In genomic region chr9:127717766-127718165, GRCh38 we compare ENCODE assay signal across 20 cellular contexts. TPM values are rescaled to one million over a fixed set of nuclear protein-coding genes. Genes with fewer than 3 reads are reported as not detected.
DNase-seq lines count a peak whose midpoint lies in the region; ATAC-seq, FAIRE-seq and TF ChIP-seq lines count a peak whose summit lies in the region.
"Had no signal": no experiment of that assay in that cellular context is flagged by ENCODE, and none has a peak within 500 bp of the region (broad histone marks: within the 10 kb centered on the region; RNA-seq: fewer than 3 reads in every experiment).

No MANE protein-coding gene starts in this region.

- H3K23ac ChIP-seq in neuronal stem cell (ENCODE audit: low read depth, low read length, poor library complexity), result no peak overlapping the region

- H3K4me2 ChIP-seq in BLaER1 treated with 17β-estradiol and CSF1 and Interleukin-3, amounts not matched to agents 10 nM and 100 nM, result peak overlapping the region in 8 of 11 experiments; percentile 1 to 99 (median 94); a peak in 12 of 22 replicates
- no peak overlapping the region for H3K4me2 ChIP-seq in neuronal stem cell (ENCODE audit: insufficient read depth, low read length, poor library complexity, severe bottlenecking)

- no peak overlapping the region for H3K18ac ChIP-seq in neuronal stem cell (ENCODE audit: low read length)

- no peak overlapping the region for H4K8ac ChIP-seq in neuronal stem cell (ENCODE audit: low read depth, low read length)

- H3K4ac ChIP-seq in neuronal stem cell (ENCODE audit: low read length), result no peak overlapping the region

- no peak overlapping the region for H3K14ac ChIP-seq in neuronal stem cell (ENCODE audit: low read length)

- no peak overlapping the region for H4K91ac ChIP-seq in neuronal stem cell (ENCODE audit: low read depth, low read length, poor library complexity)

- intact Hi-C loops in left cardiac atrium (cut with DNase I), result no loop called here

- no peaks in the 10 kb centered on the region for H3K9me3 Mint-ChIP-seq in central memory CD8-positive, alpha-beta T cell
- H3K9me3 Mint-ChIP-seq: CD8-positive, alpha-beta memory T cell had no signal

- DNase-seq in G401 (ENCODE audit: low spot score), result peak; percentile 68
- no peak for DNase-seq in central memory CD8-positive, alpha-beta T cell (ENCODE audit: low spot score in 2 of 2)
- no peak for DNase-seq in neuronal stem cell (ENCODE audit: low spot score)
- no peak for DNase-seq in NK-92 treated with Interleukin-12 subunit alpha and Interleukin-12 subunit beta, amount 100 ng/mL, for 24 hours (lab: John Stamatoyannopoulos, UW)
- no peak for DNase-seq in GM12891 (ENCODE audit: insufficient read length, low spot score)
- DNase-seq in left cardiac atrium, result no peak
- DNase-seq: GF-D8, MG63, NCI-H1105, NCI-H226, NCI-H526 treated with DMSO at 0.1 percent for 48 hours, OCI-M1 had no signal

- H2BK15ac ChIP-seq in neuronal stem cell (ENCODE audit: low read length), result no peak overlapping the region

- no peak overlapping the region for H3K4me3 ChIP-seq in BLaER1 treated with 17β-estradiol and CSF1 and Interleukin-3, amounts not matched to agents 10 nM and 100 nM
- H3K4me3 ChIP-seq in neuronal stem cell (ENCODE audit: low read length in 2 of 2), result no peak overlapping the region
- H3K4me3 ChIP-seq: MG63 had no signal

- H2AK5ac ChIP-seq in neuronal stem cell (ENCODE audit: low read depth, low read length), result no peak overlapping the region

- H3K27me3 Mint-ChIP-seq in central memory CD8-positive, alpha-beta T cell, result no peaks in the 10 kb centered on the region
- H3K27me3 Mint-ChIP-seq: B cell had no signal

- H2BK5ac ChIP-seq in neuronal stem cell (ENCODE audit: low read length), result peak overlapping the region; percentile 60

- H3K79me1 ChIP-seq in neuronal stem cell (ENCODE audit: low read depth, low read length), result peaks cover 4% of the 10 kb centered on the region

- H2BK12ac ChIP-seq in neuronal stem cell (ENCODE audit: low read length), result no peak overlapping the region

- no peak overlapping the region for H2BK120ac ChIP-seq in neuronal stem cell (ENCODE audit: low read depth, low read length)

- no peaks in the 10 kb centered on the region for H3K27me3 ChIP-seq in BLaER1 treated with 17β-estradiol and CSF1 and Interleukin-3, amounts not matched to agents 10 nM and 100 nM
- H3K27me3 ChIP-seq in neuronal stem cell (ENCODE audit: control insufficient read depth in 3 of 3, insufficient read depth in 3 of 3, low read depth in 1 of 3, low read length in 3 of 3), result peaks cover 0 to 10% (median 9%) of the 10 kb centered on the region in 3 experiments
- H3K27me3 ChIP-seq: MG63 had no signal

- peak overlapping the region; percentile 38 for H3K4me3 Mint-ChIP-seq in central memory CD8-positive, alpha-beta T cell
- H3K4me3 Mint-ChIP-seq: B cell had no signal

- WGBS in neuronal stem cell (ENCODE audit: extremely low coverage in 2 of 2, insufficient read length in 2 of 2, insufficient replicate concordance in 1 of 2), 2 donors, result no CpG with 5 or more reads among the region's 5 CpGs

- H3K9me3 ChIP-seq in BLaER1 treated with 17β-estradiol and CSF1 and Interleukin-3, amounts not matched to agents 10 nM and 100 nM (replicated peaks in 1 of 11), result no peaks in the 10 kb centered on the region
- no peaks in the 10 kb centered on the region for H3K9me3 ChIP-seq in neuronal stem cell (replicated peaks in 1 of 2; ENCODE audit: control insufficient read depth in 2 of 2, insufficient read depth in 1 of 2, low read depth in 1 of 2, low read length in 2 of 2)
- H3K9me3 ChIP-seq: MG63 had no signal

- H3K4me1 Mint-ChIP-seq in central memory CD8-positive, alpha-beta T cell, result peaks cover 47% of the 10 kb centered on the region

- TF ChIP-seq POLR2A in GM12891 (IDR thresholded peaks at IDR 0.05; ENCODE audit: low read depth, low read length), result no peak

- no peak for FAIRE-seq in GM12891 (lab: Jason Lieb, UNC)
- FAIRE-seq: D721Med, GM12892, H54 had no signal

- H2AFZ ChIP-seq in neuronal stem cell (ENCODE audit: low read length), result no peak overlapping the region

- no peaks in the 10 kb centered on the region for H3K36me3 ChIP-seq in BLaER1 treated with 17β-estradiol and CSF1 and Interleukin-3, amounts not matched to agents 10 nM and 100 nM
- H3K36me3 ChIP-seq in neuronal stem cell (replicated peaks in 1 of 2; ENCODE audit: control insufficient read depth in 2 of 2, insufficient read depth in 2 of 2, low read length in 2 of 2), result no peaks in the 10 kb centered on the region

- H3K4me1 ChIP-seq in BLaER1 treated with 17β-estradiol and CSF1 and Interleukin-3, amounts not matched to agents 10 nM and 100 nM, result peaks cover 38 to 69% (median 66%) of the 10 kb centered on the region in 10 experiments
- peaks cover 6 to 13% of the 10 kb centered on the region in 2 donors for H3K4me1 ChIP-seq in neuronal stem cell (ENCODE audit: control insufficient read depth in 2 of 2, insufficient read depth in 1 of 2, low read depth in 1 of 2, low read length in 2 of 2)

- in situ Hi-C loops in G401 (cut with HindIII; ENCODE audit: low sequenced_read_pairs), result no loop called here

- peak overlapping the region in 2 of 11 experiments; percentile 45 to 65; a peak in 2 of 22 replicates for H3K27ac ChIP-seq in BLaER1 treated with 17β-estradiol and CSF1 and Interleukin-3, amounts not matched to agents 10 nM and 100 nM
- no peak overlapping the region for H3K27ac ChIP-seq in neuronal stem cell (replicated peaks; ENCODE audit: low read length)

- no peak overlapping the region for H3K27ac Mint-ChIP-seq in central memory CD8-positive, alpha-beta T cell (ENCODE audit: low read depth)
- H3K27ac Mint-ChIP-seq: B cell had no signal

- peaks cover 0 to 18% (median 15%) of the 10 kb centered on the region in 11 experiments; a peak in 17 of 22 replicates for H4K20me1 ChIP-seq in BLaER1 treated with 17β-estradiol and CSF1 and Interleukin-3, amounts not matched to agents 10 nM and 100 nM

- H3K9ac ChIP-seq in BLaER1 treated with 17β-estradiol and CSF1 and Interleukin-3, amounts not matched to agents 10 nM and 100 nM, result peak overlapping the region in 3 of 11 experiments; percentile 30 to 37 (median 35); a peak in 4 of 22 replicates
- H3K9ac ChIP-seq in neuronal stem cell (ENCODE audit: low read depth, low read length, poor library complexity), result no peak overlapping the region

- peaks cover 20% of the 10 kb centered on the region for H3K36me3 Mint-ChIP-seq in central memory CD8-positive, alpha-beta T cell (ENCODE audit: insufficient read depth)

- no peak for ATAC-seq in central memory CD8-positive, alpha-beta T cell (replicated peaks; ENCODE audit: extremely low read depth, poor library complexity, severe bottlenecking)
- no peak for ATAC-seq in left cardiac atrium

TF ChIP-seq in GM12891, 5 proteins besides CTCF, POLR2A, EP300 and RAD21:
- TF ChIP-seq POLR2AphosphoS5 (IDR thresholded peaks at IDR 0.05; ENCODE audit: low read depth, low read length) (no peak), POU2F2 (IDR thresholded peaks at IDR 0.05; ENCODE audit: low read depth, low read length) (no peak), SPI1 (IDR thresholded peaks at IDR 0.05; ENCODE audit: low read depth, low read length) (no peak), PAX5 (IDR thresholded peaks at IDR 0.05; ENCODE audit: insufficient read depth, low read length, severe bottlenecking) (no peak), TAF1 (IDR thresholded peaks at IDR 0.05; ENCODE audit: low read depth, low read length) (no peak)
TF ChIP-seq in GM12891: peak in this region for 0.

RNA-seq across cellular contexts. Expression of gene TTC16, which starts 1.9 kb away (rescaled TPM):
- not detected in 2 replicates for total RNA-seq in G401 (2014; rRNA removed; shearing (Covaris generic))
- not detected for polyA plus RNA-seq in neuronal stem cell (2013, experiment 1 of 2)
- not detected for polyA plus RNA-seq in neuronal stem cell (2013, experiment 2 of 2)
- 0.04 TPM for polyA plus RNA-seq in GM12891 (2012; ENCODE audit: low read depth, missing spikeins)
- total RNA-seq in left cardiac atrium, result under 1 TPM; 0.05 to 0.09 TPM
- total RNA-seq: B cell, HT-29, RPMI7951 had no signal

RNA-seq across cellular contexts. Expression of gene PTRH1, which starts 2.3 kb away (rescaled TPM):
- total RNA-seq in G401 (2014; rRNA removed; shearing (Covaris generic)), result 33.3 and 35.0 TPM in 2 replicates
- polyA plus RNA-seq in neuronal stem cell (2013, experiment 1 of 2), result 4.0 TPM
- polyA plus RNA-seq in neuronal stem cell (2013, experiment 2 of 2), result 3.8 TPM
- polyA plus RNA-seq in GM12891 (2012; ENCODE audit: low read depth, missing spikeins), result 6.8 TPM
- 10 to 100 TPM; 12.3 to 14.3 TPM for total RNA-seq in left cardiac atrium

RNA-seq across cellular contexts. Expression of gene CFAP157, which starts 11.0 kb away (rescaled TPM):
- total RNA-seq in G401 (2014; rRNA removed; shearing (Covaris generic)), result not detected in 2 replicates
- 0.03 TPM for polyA plus RNA-seq in neuronal stem cell (2013, experiment 1 of 2)
- polyA plus RNA-seq in neuronal stem cell (2013, experiment 2 of 2), result 0.06 TPM
- 0.21 TPM for polyA plus RNA-seq in GM12891 (2012; ENCODE audit: low read depth, missing spikeins)
- total RNA-seq in left cardiac atrium, result not detected
- total RNA-seq: B cell; CD8-positive, alpha-beta memory T cell; RPMI7951 had no signal

RNA-seq across cellular contexts. Expression of gene TOR2A, which starts 17.3 kb away (rescaled TPM):
- total RNA-seq in G401 (2014; rRNA removed; shearing (Covaris generic)), result 17.9 and 25.0 TPM in 2 replicates
- polyA plus RNA-seq in neuronal stem cell (2013, experiment 1 of 2), result 16.4 TPM
- polyA plus RNA-seq in neuronal stem cell (2013, experiment 2 of 2), result 16.7 TPM
- polyA plus RNA-seq in GM12891 (2012; ENCODE audit: low read depth, missing spikeins), result 6.3 TPM
- 1 to 10 TPM; 5.1 TPM for total RNA-seq in left cardiac atrium
